Comparison of ENCODE assay signal across 21 cellular contexts in the genomic region with DNA sequence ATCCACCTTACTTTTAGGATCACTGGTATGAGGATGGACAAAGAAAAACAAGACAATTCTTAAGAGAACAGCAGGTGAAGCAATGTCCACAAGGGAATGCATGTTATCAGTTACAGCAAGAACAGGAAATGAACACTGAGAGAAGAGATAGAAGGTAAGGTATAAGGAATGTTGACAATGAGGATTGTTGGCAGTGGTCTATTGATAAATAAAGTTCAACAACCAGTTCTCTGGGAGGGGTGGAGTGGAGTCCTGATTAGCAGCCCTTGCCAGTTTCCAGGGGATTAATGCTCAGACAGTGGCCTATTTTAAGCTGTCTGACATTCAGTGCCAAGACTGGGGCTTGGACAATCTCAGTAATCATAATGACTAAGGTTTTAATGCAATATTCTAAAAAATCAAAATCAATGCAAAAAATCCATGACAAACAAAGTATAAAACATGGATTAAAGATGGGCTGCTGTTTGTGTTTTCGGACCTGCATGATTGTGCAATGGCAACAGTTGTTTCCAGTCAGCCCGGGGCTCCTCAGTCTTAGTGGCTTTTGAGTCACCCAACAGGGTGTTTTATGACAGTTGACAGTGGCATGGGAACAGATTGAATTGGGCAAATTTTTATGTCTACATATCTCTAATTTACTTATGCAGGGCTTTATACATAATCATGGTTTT. TPM values are rescaled to one million over a fixed set of nuclear protein-coding genes. Genes with fewer than 3 reads are reported as not detected.
DNase-seq lines count a peak whose midpoint lies in the region; ATAC-seq, FAIRE-seq and TF ChIP-seq lines count a peak whose summit lies in the region.
"Had no signal": no experiment of that assay in that cellular context is flagged by ENCODE, and none has a peak within 500 bp of the region (broad histone marks: within the 10 kb centered on the region; RNA-seq: fewer than 3 reads in every experiment).

No MANE protein-coding gene starts in this region.

- H3K36me3 ChIP-seq in HepG2 (replicated peaks in 1 of 2; ENCODE audit: control insufficient read depth in 1 of 2, insufficient read depth in 2 of 2, low read length in 2 of 2) (no peaks in the 10 kb centered on the region), right lobe of liver (no peaks in the 10 kb centered on the region)
- H3K36me3 ChIP-seq: SJSA1 had no signal

- no peak overlapping the region for H3K4me3 Mint-ChIP-seq in activated CD8-positive, alpha-beta T cell treated with anti-CD3 and anti-CD28 coated beads, Interleukin-2, amount 10 ng/mL, durations not matched to agents 7 days and 5 days
- H3K4me3 Mint-ChIP-seq: HFFc6 had no signal

- peaks cover 12% of the 10 kb centered on the region; the same call in 1 of the 2 replicates for H3K4me1 ChIP-seq in HepG2 (ENCODE audit: insufficient read depth, low read length)
- H3K4me1 ChIP-seq in right lobe of liver, result no peaks in the 10 kb centered on the region

- H3K4me3 ChIP-seq in HepG2 (replicated peaks in 1 of 3; ENCODE audit: insufficient read depth in 1 of 3, low read depth in 2 of 3, low read length in 3 of 3) (no peak overlapping the region), right lobe of liver (no peak overlapping the region)
- H3K4me3 ChIP-seq: SJSA1 had no signal

- no peak overlapping the region for H3K4me2 ChIP-seq in HepG2 (ENCODE audit: low read depth, low read length)
- H3K4me2 ChIP-seq: KMS-11 had no signal

- no peak for TF ChIP-seq RAD21 in HepG2 (CRISPR knock-in tag; IDR thresholded peaks at IDR 0.05)

- H3K27me3 ChIP-seq in HepG2 (ENCODE audit: control insufficient read depth in 1 of 2, insufficient read depth in 2 of 2, low read length in 2 of 2) (no peaks in the 10 kb centered on the region), right lobe of liver (no peaks in the 10 kb centered on the region)
- H3K27me3 ChIP-seq: SJSA1 had no signal

- no peaks in the 10 kb centered on the region for H3K79me2 ChIP-seq in HepG2 (ENCODE audit: insufficient read depth, low read length)

- no TSS peak for BruUV-seq in HepG2 (replicated peaks; lab: Mats Ljungman, UMichigan)

- H3K27me3 Mint-ChIP-seq in activated CD8-positive, alpha-beta T cell treated with anti-CD3 and anti-CD28 coated beads, Interleukin-2, amount 10 ng/mL, durations not matched to agents 7 days and 5 days (ENCODE audit: low read depth), result peaks cover 6% of the 10 kb centered on the region

- no peaks in the 10 kb centered on the region for H3K9me3 Mint-ChIP-seq in activated CD8-positive, alpha-beta T cell treated with anti-CD3 and anti-CD28 coated beads, Interleukin-2, amount 10 ng/mL, durations not matched to agents 7 days and 5 days (ENCODE audit: insufficient read depth)

- CTCF ChIA-PET in HepG2 (lab: Yijun Ruan, JAX; ENCODE audit: low intra/inter-chr PET ratio, low total read pairs), result no interaction called here
- CTCF ChIA-PET in activated CD8-positive, alpha-beta T cell treated with anti-CD3 and anti-CD28 coated beads, Interleukin-2, amount 10 ng/mL, durations not matched to agents 7 days and 5 days (lab: Charles Lee), result no interaction called here

- H3K36me3 Mint-ChIP-seq in activated CD8-positive, alpha-beta T cell treated with anti-CD3 and anti-CD28 coated beads, Interleukin-2, amount 10 ng/mL, durations not matched to agents 7 days and 5 days (ENCODE audit: low read depth), result no peaks in the 10 kb centered on the region

- TF ChIP-seq CTCF in HepG2 (CRISPR knock-in tag; IDR thresholded peaks at IDR 0.05) (no peak), right lobe of liver (IDR thresholded peaks at IDR 0.05) (no peak)

- no peaks in the 10 kb centered on the region for H3K4me1 Mint-ChIP-seq in activated CD8-positive, alpha-beta T cell treated with anti-CD3 and anti-CD28 coated beads, Interleukin-2, amount 10 ng/mL, durations not matched to agents 7 days and 5 days (ENCODE audit: low read depth)

- DNase-seq in HepG2 (ENCODE audit: low spot score) (peak; percentile 13), right lobe of liver (no peak), amniotic epithelial cell (ENCODE audit: low read depth) (peak; percentile 22), iris pigment epithelial cell (ENCODE audit: low read depth) (peak; percentile 39), NCI-H69 (lab: John Stamatoyannopoulos, UW) (no peak), nucleus accumbens (lab: John Stamatoyannopoulos, UW) (no peak)
- DNase-seq in activated CD8-positive, alpha-beta T cell treated with anti-CD3 and anti-CD28 coated beads, Interleukin-2, amount 10 ng/mL, durations not matched to agents 7 days and 5 days, result no peak
- DNase-seq: COR-L47, GF-D8, HFFc6, NCI-H1105 treated with DMSO at 0.1 percent for 48 hours, NCI-H1694 treated with DMSO at 0.1 percent for 48 hours, NCI-H2107, NCI-H345, NCI-H526 treated with DMSO at 0.1 percent for 48 hours, OCI-M1 had no signal

- in situ Hi-C loops in HepG2 (cut with HindIII; ENCODE audit: extremely low pct_ligation_motif_present, low pct_unique_long_range_greater_than_20kb), result no loop called here

- no peaks in the 10 kb centered on the region for H3K9me3 ChIP-seq in HepG2 (ENCODE audit: low read length)
- H3K9me3 ChIP-seq in right lobe of liver, result no peaks in the 10 kb centered on the region

- H2AFZ ChIP-seq in HepG2 (ENCODE audit: low read length), result no peak overlapping the region

- FAIRE-seq in HepG2 (lab: Jason Lieb, UNC), result no peak
- FAIRE-seq: GM12891, H1 had no signal

- POLR2A ChIA-PET in HepG2 (lab: Yijun Ruan, JAX), result no interaction called here
- POLR2A ChIA-PET in activated CD8-positive, alpha-beta T cell treated with anti-CD3 and anti-CD28 coated beads, Interleukin-2, amount 10 ng/mL, durations not matched to agents 7 days and 5 days (lab: Charles Lee), result no interaction called here

- WGBS in HepG2 (ENCODE audit: low lambda C conversion rate), result 2% methylated on average over 2 of the region's 2 CpGs
- WGBS in right lobe of liver (ENCODE audit: insufficient coverage, low coverage, low lambda C conversion rate, missing lambda C conversion rate), result 33% methylated on average over 1 of the region's 2 CpGs

- H3K9ac ChIP-seq in HepG2 (ENCODE audit: insufficient read depth, low read depth, low read length), result no peak overlapping the region
- H3K9ac ChIP-seq: KMS-11 had no signal

- intact Hi-C loops in HepG2 (cut with micrococcal nuclease; ENCODE audit: unreplicated experiment) (no loop called here), right lobe of liver (cut with DNase I) (no loop called here)

- H3K27ac ChIP-seq in HepG2 (ENCODE audit: extremely low read length, insufficient read depth, low read length) (no peak overlapping the region), right lobe of liver (no peak overlapping the region)
- H3K27ac ChIP-seq: KMS-11, RWPE1, SJSA1 had no signal

- no peak for TF ChIP-seq POLR2A in HepG2 (IDR thresholded peaks at IDR 0.05; ENCODE audit: insufficient read depth in 1 of 2, low read depth in 2 of 2, low read length in 2 of 2)
- TF ChIP-seq POLR2A in right lobe of liver (IDR thresholded peaks at IDR 0.05), result no peak

- ATAC-seq in HepG2 (no peak), right lobe of liver (no peak)
- no peak for ATAC-seq in activated CD8-positive, alpha-beta T cell treated with anti-CD3 and anti-CD28 coated beads, Interleukin-2, amount 10 ng/mL, durations not matched to agents 7 days and 5 days

- no peaks in the 10 kb centered on the region for H4K20me1 ChIP-seq in HepG2 (ENCODE audit: insufficient read depth, low read length)

- no peak overlapping the region for H3K27ac Mint-ChIP-seq in activated CD8-positive, alpha-beta T cell treated with anti-CD3 and anti-CD28 coated beads, Interleukin-2, amount 10 ng/mL, durations not matched to agents 7 days and 5 days
- H3K27ac Mint-ChIP-seq: HFFc6 had no signal

- TF ChIP-seq EP300 in HepG2 (IDR thresholded peaks at IDR 0.05; ENCODE audit: low read depth in 2 of 2, low read length in 2 of 2), result no peak
- no peak for TF ChIP-seq EP300 in HepG2 (CRISPR knock-in tag; IDR thresholded peaks at IDR 0.05; ENCODE audit: borderline replicate concordance)

RNA-seq across cellular contexts. Expression of a gene that starts 13.8 kb away (rescaled TPM):
- total RNA-seq in HepG2 (2016; rRNA removed; fragmentation: Illumina TruSeq; extraction: Trizol) (89.9 and 123 TPM in 2 replicates), right lobe of liver (10 to 100 TPM in 3 of 6 experiments, 1 to 10 TPM in 3; 6.9 to 18.1 (median 9.7) TPM)
- 18.6 and 21.8 TPM in 2 replicates for total RNA-seq in HepG2 (2016; cell fraction: cytosol; rRNA removed; fragmentation: Illumina TruSeq; extraction: Trizol; ENCODE audit: low read depth)
- total RNA-seq in HepG2 (2016; cell fraction: insoluble cytoplasmic fraction; rRNA removed; fragmentation: Illumina TruSeq; extraction: Trizol), result 90.1 and 128 TPM in 2 replicates
- 35.9 and 44.9 TPM in 2 replicates for total RNA-seq in HepG2 (2016; cell fraction: membrane; rRNA removed; fragmentation: Illumina TruSeq; extraction: Trizol)
- 54.7 and 57.3 TPM in 2 replicates for total RNA-seq in HepG2 (2016; cell fraction: nucleus; rRNA removed; fragmentation: Illumina TruSeq; extraction: Trizol)
- 110 and 133 TPM in 2 replicates for polyA plus RNA-seq in HepG2 (2011; rRNA removed)
- 110 and 134 TPM in 2 replicates for polyA plus RNA-seq in HepG2 (2011; cell fraction: cytosol; rRNA removed)
- polyA plus RNA-seq in HepG2 (2011; cell fraction: nucleus; rRNA removed), result 174 and 175 TPM in 2 replicates
- polyA plus RNA-seq in HepG2 (2012), result 75.6 and 118 TPM in 2 replicates
- 34.8 and 35.7 TPM in 2 replicates for polyA plus RNA-seq in HepG2 (2016; cell fraction: cytosol; fragmentation: Illumina TruSeq; extraction: Trizol; ENCODE audit: low read depth)
- 202 TPM in 2 replicates for polyA plus RNA-seq in HepG2 (2016; cell fraction: insoluble cytoplasmic fraction; fragmentation: Illumina TruSeq; extraction: Trizol; ENCODE audit: low read depth)
- 50.2 and 53.2 TPM in 2 replicates for polyA plus RNA-seq in HepG2 (2016; cell fraction: membrane; fragmentation: Illumina TruSeq; extraction: Trizol; ENCODE audit: low read depth)
- 130 and 138 TPM in 2 replicates for polyA plus RNA-seq in HepG2 (2016; cell fraction: nucleus; fragmentation: Illumina TruSeq; extraction: Trizol; ENCODE audit: insufficient read depth, low read depth)
- polyA minus RNA-seq in HepG2 (2011; rRNA and poly(A)+ RNA removed; ENCODE audit: low replicate concordance), result 62.1 and 271 TPM in 2 replicates
- 22.2 and 30.0 TPM in 2 replicates for polyA minus RNA-seq in HepG2 (2011; cell fraction: cytosol; rRNA and poly(A)+ RNA removed)
- 30.1 and 34.6 TPM in 2 replicates for polyA minus RNA-seq in HepG2 (2011; cell fraction: nucleus; rRNA and poly(A)+ RNA removed)
- 100 to 1,000 TPM in 1 of 2 experiments, 10 to 100 TPM in 1; 99.8 to 101 TPM for total RNA-seq in activated CD8-positive, alpha-beta T cell treated with anti-CD3 and anti-CD28 coated beads, Interleukin-2, amount 10 ng/mL, durations not matched to agents 7 days and 5 days

RNA-seq across cellular contexts. Expression of a gene that starts 54.7 kb away (rescaled TPM):
- 124 and 175 TPM in 2 replicates for total RNA-seq in HepG2 (2016; rRNA removed; fragmentation: Illumina TruSeq; extraction: Trizol)
- 27.1 and 31.4 TPM in 2 replicates for total RNA-seq in HepG2 (2016; cell fraction: cytosol; rRNA removed; fragmentation: Illumina TruSeq; extraction: Trizol; ENCODE audit: low read depth)
- total RNA-seq in HepG2 (2016; cell fraction: insoluble cytoplasmic fraction; rRNA removed; fragmentation: Illumina TruSeq; extraction: Trizol), result 133 and 188 TPM in 2 replicates
- total RNA-seq in HepG2 (2016; cell fraction: membrane; rRNA removed; fragmentation: Illumina TruSeq; extraction: Trizol), result 39.0 and 40.9 TPM in 2 replicates
- total RNA-seq in HepG2 (2016; cell fraction: nucleus; rRNA removed; fragmentation: Illumina TruSeq; extraction: Trizol), result 53.1 and 55.3 TPM in 2 replicates
- 8.8 and 14.2 TPM in 2 replicates for polyA plus RNA-seq in HepG2 (2011; rRNA removed)
- 9.4 and 12.0 TPM in 2 replicates for polyA plus RNA-seq in HepG2 (2011; cell fraction: cytosol; rRNA removed)
- 4.4 and 5.1 TPM in 2 replicates for polyA plus RNA-seq in HepG2 (2011; cell fraction: nucleus; rRNA removed)
- polyA plus RNA-seq in HepG2 (2012), result 18.1 and 45.4 TPM in 2 replicates
- polyA plus RNA-seq in HepG2 (2016; cell fraction: cytosol; fragmentation: Illumina TruSeq; extraction: Trizol; ENCODE audit: low read depth), result 20.9 and 22.4 TPM in 2 replicates
- polyA plus RNA-seq in HepG2 (2016; cell fraction: insoluble cytoplasmic fraction; fragmentation: Illumina TruSeq; extraction: Trizol; ENCODE audit: low read depth), result 152 and 168 TPM in 2 replicates
- polyA plus RNA-seq in HepG2 (2016; cell fraction: membrane; fragmentation: Illumina TruSeq; extraction: Trizol; ENCODE audit: low read depth), result 29.1 and 36.2 TPM in 2 replicates
- polyA plus RNA-seq in HepG2 (2016; cell fraction: nucleus; fragmentation: Illumina TruSeq; extraction: Trizol; ENCODE audit: insufficient read depth, low read depth), result 89.8 and 96.1 TPM in 2 replicates
- 2.2 and 5.8 TPM in 2 replicates for polyA minus RNA-seq in HepG2 (2011; rRNA and poly(A)+ RNA removed; ENCODE audit: low replicate concordance)
- 8.0 TPM in 2 replicates for polyA minus RNA-seq in HepG2 (2011; cell fraction: cytosol; rRNA and poly(A)+ RNA removed)
- 3.2 and 4.4 TPM in 2 replicates for polyA minus RNA-seq in HepG2 (2011; cell fraction: nucleus; rRNA and poly(A)+ RNA removed)
- 100 to 1,000 TPM in 3 of 6 experiments, 10 to 100 TPM in 1, 1 to 10 TPM in 2; 1.8 to 673 (median 306) TPM for total RNA-seq in right lobe of liver
- total RNA-seq in activated CD8-positive, alpha-beta T cell treated with anti-CD3 and anti-CD28 coated beads, Interleukin-2, amount 10 ng/mL, durations not matched to agents 7 days and 5 days, result not detected
- total RNA-seq: H1 had no signal

Comparison
In these comparisons a context has a peak if more than half of its experiments do, and no peak if none do; other contexts are left out.
1. DNase-seq: peak in HepG2 (single experiment), amniotic epithelial cell (single experiment) and iris pigment epithelial cell (single experiment); none in right lobe of liver (0 of 3), activated CD8-positive, alpha-beta T cell treated with anti-CD3 and anti-CD28 coated beads, Interleukin-2, amount 10 ng/mL, durations not matched to agents 7 days and 5 days (single experiment), NCI-H69 (single experiment) and nucleus accumbens (0 of 56).